ENCODE assay signal across 10 cellular contexts in the genomic region with DNA sequence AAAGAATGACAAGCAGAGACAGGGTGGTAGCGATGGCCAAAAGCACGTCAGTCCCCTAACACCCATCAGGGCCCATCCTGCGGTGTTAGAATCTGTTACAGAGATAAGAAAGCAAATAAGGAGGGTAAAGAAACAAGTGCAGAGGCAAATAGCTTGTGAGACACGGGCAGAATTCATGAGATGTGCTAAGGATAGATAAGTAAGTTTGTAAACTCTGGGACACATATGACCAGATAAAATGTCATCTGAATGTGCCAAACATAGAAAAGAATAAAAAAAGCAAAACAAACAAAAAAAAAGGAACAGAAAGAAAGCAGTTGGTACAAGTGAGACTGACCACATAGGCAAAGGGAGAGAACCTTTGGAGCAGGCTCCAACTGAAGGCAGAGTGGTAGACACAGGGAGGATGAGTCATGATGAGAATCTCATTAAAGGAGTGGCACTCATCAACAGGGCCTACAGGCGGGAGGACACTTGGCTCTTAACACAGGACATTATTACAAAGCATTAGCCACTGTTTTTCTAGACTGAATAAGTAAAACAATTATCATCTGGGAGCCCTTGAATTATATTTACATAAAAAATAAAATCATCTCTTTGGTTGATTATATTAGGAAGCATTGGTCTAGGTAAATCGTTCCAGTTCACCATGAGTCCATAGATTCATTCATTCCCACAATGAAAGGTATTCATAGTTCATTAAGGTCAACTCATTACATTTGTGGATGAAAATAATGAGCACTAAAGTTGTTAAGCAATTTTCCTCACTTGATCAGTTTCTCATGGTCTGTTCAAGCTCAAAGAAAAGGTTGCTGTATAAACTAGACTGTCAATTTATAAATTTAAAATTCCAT. TPM values are rescaled to one million over a fixed set of nuclear protein-coding genes. Genes with fewer than 3 reads are reported as not detected.
DNase-seq lines count a peak whose midpoint lies in the region; ATAC-seq and TF ChIP-seq lines count a peak whose summit lies in the region.
"Had no signal": no experiment of that assay in that cellular context is flagged by ENCODE, and none has a peak within 500 bp of the region (broad histone marks: within the 10 kb centered on the region; RNA-seq: fewer than 3 reads in every experiment).

No MANE protein-coding gene starts in this region.

- peak overlapping the region in 5 of 9 donors; percentile 8 to 57 (median 32) for H3K27ac Mint-ChIP-seq in naive thymus-derived CD4-positive, alpha-beta T cell
- no peak overlapping the region for H3K27ac Mint-ChIP-seq in activated CD8-positive, alpha-beta memory T cell treated with anti-CD3 and anti-CD28 coated beads, Interleukin-2, amount 10 ng/mL, durations not matched to agents 7 days and 5 days

- POLR2A ChIA-PET in naive thymus-derived CD4-positive, alpha-beta T cell (lab: Charles Lee): interaction anchor here (0.6 to 1.8 kb wide), 9 partner anchors 14 to 532 kb away, joined by 3 to 8 read pairs (median 4); no protein-coding TSS in a partner anchor

- intact Hi-C loops in naive thymus-derived CD4-positive, alpha-beta T cell (cut with micrococcal nuclease): no loop called here

- H3K27me3 Mint-ChIP-seq in naive thymus-derived CD4-positive, alpha-beta T cell: peaks cover 0 to 6% (median 0%) of the 10 kb centered on the region in 5 donors
- peaks cover 4% of the 10 kb centered on the region for H3K27me3 Mint-ChIP-seq in activated CD8-positive, alpha-beta memory T cell treated with anti-CD3 and anti-CD28 coated beads, Interleukin-2, amount 10 ng/mL, durations not matched to agents 7 days and 5 days

- TF ChIP-seq CTCF in NB4 (IDR thresholded peaks at IDR 0.05; ENCODE audit: low read depth, low read length): no peak

- TF ChIP-seq POLR2A in NB4 (IDR thresholded peaks at IDR 0.05; ENCODE audit: extremely low read depth, insufficient read length): no peak

- CTCF ChIA-PET in naive thymus-derived CD4-positive, alpha-beta T cell (lab: Charles Lee): interaction anchor here (0.8 to 1.1 kb wide), 4 partner anchors 12 to 197 kb away, joined by 3 to 4 read pairs (median 3); no protein-coding TSS in a partner anchor
- CTCF ChIA-PET in activated CD8-positive, alpha-beta memory T cell treated with anti-CD3 and anti-CD28 coated beads, Interleukin-2, amount 10 ng/mL, durations not matched to agents 7 days and 5 days (lab: Charles Lee): no interaction called here

- no peaks in the 10 kb centered on the region for H3K4me1 ChIP-seq in naive thymus-derived CD4-positive, alpha-beta T cell (ENCODE audit: control insufficient read depth in 2 of 2, insufficient read depth in 2 of 2, low read length in 2 of 2)

- H3K4me1 Mint-ChIP-seq in naive thymus-derived CD4-positive, alpha-beta T cell: peaks cover 2 to 34% (median 16%) of the 10 kb centered on the region in 7 donors
- H3K4me1 Mint-ChIP-seq in activated CD8-positive, alpha-beta memory T cell treated with anti-CD3 and anti-CD28 coated beads, Interleukin-2, amount 10 ng/mL, durations not matched to agents 7 days and 5 days: peaks cover 19% of the 10 kb centered on the region

- no peaks in the 10 kb centered on the region for H3K9me3 Mint-ChIP-seq in naive thymus-derived CD4-positive, alpha-beta T cell
- no peaks in the 10 kb centered on the region for H3K9me3 Mint-ChIP-seq in activated CD8-positive, alpha-beta memory T cell treated with anti-CD3 and anti-CD28 coated beads, Interleukin-2, amount 10 ng/mL, durations not matched to agents 7 days and 5 days (ENCODE audit: low read depth)

- H3K4me3 ChIP-seq in NB4 (ENCODE audit: low read depth, low read length): no peak overlapping the region
- H3K4me3 ChIP-seq in naive thymus-derived CD4-positive, alpha-beta T cell (ENCODE audit: low read length): no peak overlapping the region

- DNase-seq in NB4 (ENCODE audit: low read depth) (peak; percentile 49), NCI-H748 treated with DMSO at 0.1 percent for 48 hours (lab: John Stamatoyannopoulos, UW) (no peak), DMS 273 (lab: John Stamatoyannopoulos, UW; ENCODE audit: unreplicated experiment) (no peak)
- no peak for DNase-seq in naive thymus-derived CD4-positive, alpha-beta T cell
- no peak for DNase-seq in activated CD8-positive, alpha-beta memory T cell treated with anti-CD3 and anti-CD28 coated beads, Interleukin-2, amount 10 ng/mL, durations not matched to agents 7 days and 5 days
- DNase-seq: activated CD8-positive, alpha-beta memory T cell treated with anti-CD3 and anti-CD28 coated beads, Interleukin-2, amount 50 U/mL, for 48 hours; IMR-90 had no signal

- no peak overlapping the region for H3K27ac ChIP-seq in naive thymus-derived CD4-positive, alpha-beta T cell (ENCODE audit: low read depth, low read length)
- H3K27ac ChIP-seq: RWPE1 had no signal

- ATAC-seq in GM19452 (IDR thresholded peaks at IDR 0.05; ENCODE audit: unreplicated experiment) (peak; percentile 82), HG02885 (IDR thresholded peaks at IDR 0.05; ENCODE audit: poor library complexity, unreplicated experiment) (peak; percentile 81)
- peak; percentile 31 for ATAC-seq in naive thymus-derived CD4-positive, alpha-beta T cell
- ATAC-seq in activated CD8-positive, alpha-beta memory T cell treated with anti-CD3 and anti-CD28 coated beads, Interleukin-2, amount 10 ng/mL, durations not matched to agents 7 days and 5 days: no peak

- H3K36me3 ChIP-seq in naive thymus-derived CD4-positive, alpha-beta T cell (ENCODE audit: control insufficient read depth in 2 of 3, insufficient read depth in 3 of 3, low read length in 3 of 3): no peaks in the 10 kb centered on the region

- H3K4me3 Mint-ChIP-seq in naive thymus-derived CD4-positive, alpha-beta T cell: no peak overlapping the region
- no peak overlapping the region for H3K4me3 Mint-ChIP-seq in activated CD8-positive, alpha-beta memory T cell treated with anti-CD3 and anti-CD28 coated beads, Interleukin-2, amount 10 ng/mL, durations not matched to agents 7 days and 5 days

- H3K27me3 ChIP-seq in naive thymus-derived CD4-positive, alpha-beta T cell (ENCODE audit: control insufficient read depth in 2 of 2, insufficient read depth in 2 of 2, low read length in 2 of 2): no peaks in the 10 kb centered on the region

- no peaks in the 10 kb centered on the region for H3K9me3 ChIP-seq in naive thymus-derived CD4-positive, alpha-beta T cell (ENCODE audit: control insufficient read depth in 2 of 3, low read length in 3 of 3)

- H3K36me3 Mint-ChIP-seq in naive thymus-derived CD4-positive, alpha-beta T cell: no peaks in the 10 kb centered on the region
- H3K36me3 Mint-ChIP-seq in activated CD8-positive, alpha-beta memory T cell treated with anti-CD3 and anti-CD28 coated beads, Interleukin-2, amount 10 ng/mL, durations not matched to agents 7 days and 5 days: no peaks in the 10 kb centered on the region

RNA-seq across cellular contexts. Expression of gene EPHB6, which starts 21.5 kb away (rescaled TPM):
- 100 to 1,000 TPM in 2 of 5 experiments, 10 to 100 TPM in 2, 1 to 10 TPM in 1; 9.8 to 110 (median 78.8) TPM for total RNA-seq in naive thymus-derived CD4-positive, alpha-beta T cell
- polyA plus RNA-seq in naive thymus-derived CD4-positive, alpha-beta T cell: 10 to 100 TPM; 36.9 to 55.6 TPM
- 1 to 10 TPM; 5.1 to 7.5 TPM for total RNA-seq in activated CD8-positive, alpha-beta memory T cell treated with anti-CD3 and anti-CD28 coated beads, Interleukin-2, amount 10 ng/mL, durations not matched to agents 7 days and 5 days

RNA-seq across cellular contexts. Expression of gene TRPV6, which starts 52.1 kb away (rescaled TPM):
- total RNA-seq in naive thymus-derived CD4-positive, alpha-beta T cell: under 1 TPM in 1 of 5 experiments, not detected in 4; 0.05 TPM
- not detected for polyA plus RNA-seq in naive thymus-derived CD4-positive, alpha-beta T cell
- not detected for total RNA-seq in activated CD8-positive, alpha-beta memory T cell treated with anti-CD3 and anti-CD28 coated beads, Interleukin-2, amount 10 ng/mL, durations not matched to agents 7 days and 5 days
- total RNA-seq: IMR-90 had no signal
